Comparison of ENCODE assay signal across 8 cellular contexts in the genomic region with DNA sequence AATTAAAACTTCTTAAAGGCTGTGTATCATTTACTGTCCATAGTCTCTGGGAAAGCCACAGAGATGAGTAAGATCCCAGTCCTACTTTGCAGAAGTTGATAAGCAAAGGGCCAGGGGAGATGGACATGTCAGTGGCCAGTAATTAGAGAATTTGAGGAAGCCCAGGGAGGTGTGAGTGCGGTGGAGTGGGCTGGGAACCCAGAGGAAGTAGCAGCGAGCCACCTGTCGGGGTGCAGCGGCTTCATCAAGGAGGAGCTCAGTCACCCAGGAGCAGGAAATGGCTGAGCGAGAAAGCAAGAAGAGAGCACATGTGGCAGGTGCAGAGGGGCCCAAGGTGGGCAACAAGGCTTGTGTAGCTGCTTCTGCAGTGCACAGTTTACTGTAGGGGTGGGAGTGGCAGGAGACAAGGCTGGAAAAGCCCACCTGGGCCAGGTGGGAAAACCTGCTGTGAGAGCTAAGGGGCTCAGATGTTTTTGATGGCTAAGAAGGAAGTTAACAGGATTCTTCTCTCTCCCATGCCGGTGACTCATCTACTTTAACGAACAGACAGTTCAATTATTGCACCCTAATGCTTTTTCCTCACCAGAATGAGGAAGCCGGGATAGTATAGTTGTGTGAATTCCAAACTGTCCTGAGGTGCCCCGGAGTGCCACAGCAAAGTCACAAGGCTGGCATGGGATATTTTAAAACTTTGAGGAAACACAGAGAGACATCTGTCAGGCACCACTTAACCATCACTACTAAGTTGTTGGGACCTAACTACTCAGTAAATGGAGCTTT. TPM values are rescaled to one million over a fixed set of nuclear protein-coding genes. Genes with fewer than 3 reads are reported as not detected.
DNase-seq lines count a peak whose midpoint lies in the region; ATAC-seq and TF ChIP-seq lines count a peak whose summit lies in the region.

No MANE protein-coding gene starts in this region.

- DNase-seq in LoVo (ENCODE audit: low spot score): peak; percentile 23
- peak; percentile 13 to 22 for DNase-seq in activated T-helper 1 cell treated with anti-CD3 and anti-CD28 coated beads, Interleukin-2, amount 50 U/mL, for 16 hours (ENCODE audit: low read depth in 1 of 2, low spot score in 1 of 2)
- no peak for DNase-seq in ovary
- DNase-seq in NCI-H2196 treated with DMSO at 0.1 percent for 48 hours (lab: John Stamatoyannopoulos, UW; ENCODE audit: unreplicated experiment): no peak
- DNase-seq in iPS-NIHi7 (ENCODE audit: extremely low spot score): no peak

- TF ChIP-seq EP300 in ovary (IDR thresholded peaks at IDR 0.05): no peak

- intact Hi-C loops in ovary (cut with DNase I): no loop called here

- peak overlapping the region in 2 of 11 experiments; percentile 40 to 78; a peak in 3 of 22 replicates for H3K9ac ChIP-seq in BLaER1 treated with 17β-estradiol and CSF1 and Interleukin-3, amounts not matched to agents 10 nM and 100 nM

- peak; percentile 73 for ATAC-seq in GM21447 (IDR thresholded peaks at IDR 0.05; ENCODE audit: unreplicated experiment)

- TF ChIP-seq POLR2A in ovary (IDR thresholded peaks at IDR 0.05): no peak

- peak overlapping the region in 1 of 10 experiments; percentile 12; a peak in 1 of 20 replicates for H3K4me3 ChIP-seq in BLaER1 treated with 17β-estradiol and CSF1 and Interleukin-3, amounts not matched to agents 10 nM and 100 nM
- peak overlapping the region; percentile 22 to 28 for H3K4me3 ChIP-seq in neutrophil (ENCODE audit: low read depth in 1 of 2, low read length in 1 of 2)
- H3K4me3 ChIP-seq in ovary: no peak overlapping the region

- peaks cover 41 to 78% (median 57%) of the 10 kb centered on the region in 10 experiments for H3K4me1 ChIP-seq in BLaER1 treated with 17β-estradiol and CSF1 and Interleukin-3, amounts not matched to agents 10 nM and 100 nM
- H3K4me1 ChIP-seq in neutrophil (ENCODE audit: control insufficient read depth in 1 of 2, insufficient read depth in 1 of 2, low read depth in 1 of 2, low read length in 1 of 2) (peaks cover 51 to 55% of the 10 kb centered on the region in 2 experiments), ovary (ENCODE audit: insufficient read depth) (no peaks in the 10 kb centered on the region)

- TF ChIP-seq CTCF in neutrophil (IDR thresholded peaks at IDR 0.05): no peak
- TF ChIP-seq CTCF in ovary (IDR thresholded peaks at IDR 0.05): no peak

- H4K20me1 ChIP-seq in BLaER1 treated with 17β-estradiol and CSF1 and Interleukin-3, amounts not matched to agents 10 nM and 100 nM: peaks cover 5 to 85% (median 35%) of the 10 kb centered on the region in 11 experiments; a peak in 15 of 22 replicates

- H3K27me3 ChIP-seq in BLaER1 treated with 17β-estradiol and CSF1 and Interleukin-3, amounts not matched to agents 10 nM and 100 nM: no peaks in the 10 kb centered on the region
- H3K27me3 ChIP-seq in neutrophil (no peaks in the 10 kb centered on the region), ovary (no peaks in the 10 kb centered on the region)

- peaks cover 0 to 25% (median 9%) of the 10 kb centered on the region in 11 experiments; a peak in 16 of 22 replicates for H3K9me3 ChIP-seq in BLaER1 treated with 17β-estradiol and CSF1 and Interleukin-3, amounts not matched to agents 10 nM and 100 nM (replicated peaks in 1 of 11)
- H3K9me3 ChIP-seq in neutrophil (no peaks in the 10 kb centered on the region), ovary (no peaks in the 10 kb centered on the region)

- WGBS in ovary, 3 donors: 87 to 93% (median 93%) methylated on average over 9 of the region's 9 CpGs

- H3K27ac ChIP-seq in BLaER1 treated with 17β-estradiol and CSF1 and Interleukin-3, amounts not matched to agents 10 nM and 100 nM: peak overlapping the region in 6 of 11 experiments; percentile 6 to 91 (median 40); a peak in 8 of 22 replicates
- peak overlapping the region; percentile 78 for H3K27ac ChIP-seq in neutrophil
- H3K27ac ChIP-seq in ovary: no peak overlapping the region

- peaks cover 5 to 46% (median 22%) of the 10 kb centered on the region in 11 experiments; a peak in 19 of 22 replicates for H3K36me3 ChIP-seq in BLaER1 treated with 17β-estradiol and CSF1 and Interleukin-3, amounts not matched to agents 10 nM and 100 nM
- H3K36me3 ChIP-seq in neutrophil: no peaks in the 10 kb centered on the region
- no peaks in the 10 kb centered on the region for H3K36me3 ChIP-seq in ovary

- H3K4me2 ChIP-seq in BLaER1 treated with 17β-estradiol and CSF1 and Interleukin-3, amounts not matched to agents 10 nM and 100 nM: peak overlapping the region; percentile 48 to 97 (median 62)

RNA-seq across cellular contexts. Expression of gene MGAT5, which starts 34.8 kb away (rescaled TPM):
- 10 to 100 TPM; 23.5 to 47.6 (median 32.4) TPM for total RNA-seq in ovary
- polyA plus RNA-seq in ovary: 10 to 100 TPM; 11.3 to 61.2 TPM

Comparison
In these comparisons a context has a peak if more than half of its experiments do, and no peak if none do; other contexts are left out.
1. H3K27ac ChIP-seq: peak in BLaER1 treated with 17β-estradiol and CSF1 and Interleukin-3, amounts not matched to agents 10 nM and 100 nM (6 of 11) and neutrophil (single experiment); none in ovary (0 of 2).
2. DNase-seq: peak in LoVo (single experiment) and activated T-helper 1 cell treated with anti-CD3 and anti-CD28 coated beads, Interleukin-2, amount 50 U/mL, for 16 hours (2 of 2); none in ovary (0 of 5), NCI-H2196 treated with DMSO at 0.1 percent for 48 hours (single experiment) and iPS-NIHi7 (single experiment).